In the genomic region with DNA sequence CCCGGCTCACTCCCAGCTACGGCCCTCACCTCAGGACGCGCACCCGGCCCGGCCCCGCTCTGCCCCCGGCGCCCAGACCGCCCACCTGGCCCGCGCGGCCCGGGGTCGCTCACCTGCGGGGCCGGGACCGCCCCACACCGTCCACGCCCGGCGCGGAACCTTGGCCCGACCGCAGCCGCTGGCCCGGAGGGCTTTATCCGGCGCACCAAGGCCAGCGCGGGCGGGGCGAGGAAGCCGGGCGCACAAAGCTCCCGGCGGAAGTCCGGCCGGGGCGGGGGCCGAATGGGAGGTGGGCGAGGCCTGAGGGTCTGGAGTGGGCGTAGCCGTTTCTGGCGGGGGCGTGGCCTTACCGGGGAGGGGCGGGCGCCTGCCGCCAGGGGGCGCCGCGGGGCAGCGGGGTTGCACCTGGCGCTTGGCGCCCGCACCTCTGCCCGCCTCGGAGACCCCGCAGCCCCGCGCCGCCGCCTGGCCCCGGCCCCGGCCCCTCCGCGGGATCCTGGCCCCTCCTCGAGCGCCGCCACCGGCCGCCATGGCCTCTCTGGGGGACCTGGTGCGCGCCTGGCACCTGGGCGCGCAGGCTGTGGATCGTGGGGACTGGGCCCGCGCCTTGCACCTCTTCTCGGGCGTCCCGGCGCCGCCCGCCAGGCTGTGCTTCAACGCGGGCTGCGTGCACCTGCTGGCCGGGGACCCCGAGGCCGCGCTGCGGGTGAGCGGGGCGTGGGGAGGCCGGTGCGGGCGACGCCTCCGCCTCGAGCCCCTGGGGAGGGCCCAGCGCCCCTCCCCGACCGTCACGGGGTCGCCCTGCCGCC, we compare ENCODE assay signal across 8 cellular contexts. TPM values are rescaled to one million over a fixed set of nuclear protein-coding genes. Genes with fewer than 3 reads are reported as not detected.
DNase-seq lines count a peak whose midpoint lies in the region; ATAC-seq and TF ChIP-seq lines count a peak whose summit lies in the region.

A gene with protein sequence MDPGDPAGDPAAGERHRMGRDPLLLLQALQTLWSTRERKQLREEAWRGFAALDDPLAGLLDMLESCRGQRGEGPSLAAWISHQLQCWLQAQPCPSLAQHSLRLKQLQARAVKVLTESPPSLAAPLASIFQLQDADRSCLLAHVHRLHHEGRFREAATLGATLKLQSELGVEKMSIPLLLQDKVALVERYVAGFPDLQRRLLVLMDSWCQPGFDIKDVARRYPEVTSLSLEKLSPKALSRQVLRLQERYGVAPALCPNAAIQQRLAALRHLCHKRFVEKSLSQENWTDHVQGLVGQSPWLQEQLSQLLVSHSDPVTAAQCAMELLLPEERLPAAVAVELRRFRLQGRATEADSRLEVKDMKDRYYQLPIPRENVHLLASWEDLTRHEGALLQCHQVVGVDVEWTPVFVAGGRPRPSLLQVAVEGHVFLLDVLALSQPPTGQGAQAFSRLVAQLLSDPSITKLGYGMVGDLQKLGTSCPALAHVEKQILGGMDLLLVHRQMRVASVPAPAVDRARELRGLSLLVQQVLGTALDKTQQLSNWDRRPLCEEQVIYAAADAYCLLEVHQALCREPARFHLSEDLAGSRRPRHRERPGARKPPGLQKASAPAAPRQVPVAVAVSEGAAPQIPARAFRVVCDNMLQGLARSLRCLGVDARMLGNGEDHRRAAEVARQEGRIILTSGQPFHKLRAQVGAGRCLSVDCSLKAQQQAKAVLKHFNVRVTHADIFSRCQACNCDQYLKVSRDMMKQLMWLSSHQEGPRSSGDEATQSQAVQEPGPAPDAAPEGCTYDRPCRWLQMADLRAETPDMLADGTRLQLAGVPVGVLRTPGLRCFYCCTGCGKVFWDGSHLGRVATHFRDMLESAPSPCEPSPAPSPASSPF (minus strand): TSS at position 162 of the 809 bp plus-strand sequence. CDS start 27,805 bp downstream, outside the sequence.
A gene with protein sequence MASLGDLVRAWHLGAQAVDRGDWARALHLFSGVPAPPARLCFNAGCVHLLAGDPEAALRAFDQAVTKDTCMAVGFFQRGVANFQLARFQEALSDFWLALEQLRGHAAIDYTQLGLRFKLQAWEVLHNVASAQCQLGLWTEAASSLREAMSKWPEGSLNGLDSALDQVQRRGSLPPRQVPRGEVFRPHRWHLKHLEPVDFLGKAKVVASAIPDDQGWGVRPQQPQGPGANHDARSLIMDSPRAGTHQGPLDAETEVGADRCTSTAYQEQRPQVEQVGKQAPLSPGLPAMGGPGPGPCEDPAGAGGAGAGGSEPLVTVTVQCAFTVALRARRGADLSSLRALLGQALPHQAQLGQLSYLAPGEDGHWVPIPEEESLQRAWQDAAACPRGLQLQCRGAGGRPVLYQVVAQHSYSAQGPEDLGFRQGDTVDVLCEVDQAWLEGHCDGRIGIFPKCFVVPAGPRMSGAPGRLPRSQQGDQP (plus strand): TSS at position 393 of the 809 bp plus-strand sequence. CDS start 137 bp downstream, at position 530.

- H3K27ac ChIP-seq in HL-60 (replicated peaks) (peak within 1 kb of the TSS; percentile 63), mesodermal cell (ENCODE audit: low read depth, low read length, severe bottlenecking) (no peak within 1 kb of the TSS)

- DNase-seq in CMK (ENCODE audit: low read depth) (peak; percentile 84), HL-60 (ENCODE audit: low read depth in 1 of 2, low spot score in 1 of 2) (peak; percentile 85 to 93)
- DNase-seq in NK-92 treated with Interleukin-12 subunit alpha and Interleukin-12 subunit beta, amount 100 ng/mL, for 24 hours (lab: John Stamatoyannopoulos, UW) = peak; percentile 80
- DNase-seq in activated CD8-positive, alpha-beta memory T cell treated with anti-CD3 and anti-CD28 coated beads for 48 hours (ENCODE audit: low read depth in 2 of 3, low spot score in 2 of 3) = peak; percentile 90 to 92 (median 92)
- peak; percentile 87 for DNase-seq in stimulated activated CD8-positive, alpha-beta memory T cell treated with anti-CD3 and anti-CD28 coated beads, Interleukin-15, amount 100 ng/mL, for 1 hour (ENCODE audit: low read depth)

- ATAC-seq in GM19463 (IDR thresholded peaks at IDR 0.05; ENCODE audit: unreplicated experiment) = peak; percentile 79

- no peaks in the 10 kb centered on the region for H3K4me1 ChIP-seq in endocrine pancreas (ENCODE audit: control insufficient read depth, insufficient read depth, low read length)
- H3K4me1 ChIP-seq in mesodermal cell (ENCODE audit: control insufficient read depth, insufficient read depth, low read length, poor library complexity, severe bottlenecking) = peaks cover 14% of the 10 kb centered on the region

- H3K9me3 ChIP-seq in endocrine pancreas (ENCODE audit: control insufficient read depth, low read length) = no peaks in the 10 kb centered on the region
- no peaks in the 10 kb centered on the region for H3K9me3 ChIP-seq in mesodermal cell (ENCODE audit: control insufficient read depth, low read length)

- peak; percentile 35 for TF ChIP-seq CTCF in HL-60 (IDR thresholded peaks at IDR 0.05; ENCODE audit: insufficient read depth, low read length)

- 4% methylated on average over 84 to 92 of the region's 108 CpGs for WGBS in mesodermal cell (ENCODE audit: insufficient coverage in 2 of 2), 2 experiments

- H3K36me3 ChIP-seq in endocrine pancreas (ENCODE audit: control insufficient read depth, insufficient read depth, low read length) (no peaks in the 10 kb centered on the region), mesodermal cell (ENCODE audit: control insufficient read depth, insufficient read depth, low read length) (no peaks in the 10 kb centered on the region)

- H3K27me3 ChIP-seq in HL-60 (ENCODE audit: insufficient read depth, poor library complexity, severe bottlenecking) (no peaks in the 10 kb centered on the region), endocrine pancreas (ENCODE audit: control insufficient read depth, insufficient read depth, low read length) (no peaks in the 10 kb centered on the region)

- H3K4me3 ChIP-seq in HL-60 (replicated peaks; ENCODE audit: insufficient read depth, low read length) (peak within 1 kb of the TSS; percentile 85), endocrine pancreas (ENCODE audit: control insufficient read depth, insufficient read depth, low read length) (peak within 1 kb of the TSS; percentile 82), mesodermal cell (ENCODE audit: extremely low read depth, insufficient read depth, low read length, poor library complexity, severe bottlenecking) (peak within 1 kb of the TSS; percentile 62)

- H3K9ac ChIP-seq in endocrine pancreas (ENCODE audit: control insufficient read depth, insufficient read depth, low read length) = peak within 1 kb of the TSS; percentile 94

RNA-seq across cellular contexts. Expression of the first gene that starts in this region (rescaled TPM):
- polyA plus RNA-seq in mesodermal cell (2013, experiment 1 of 2) = 21.2 TPM
- 15.2 TPM for polyA plus RNA-seq in mesodermal cell (2013, experiment 2 of 2)

RNA-seq across cellular contexts. Expression of the second gene that starts in this region (rescaled TPM):
- 0.85 TPM for polyA plus RNA-seq in mesodermal cell (2013, experiment 1 of 2)
- 0.40 TPM for polyA plus RNA-seq in mesodermal cell (2013, experiment 2 of 2)
